11 cellular contexts compared by ENCODE assay signal in the genomic region with DNA sequence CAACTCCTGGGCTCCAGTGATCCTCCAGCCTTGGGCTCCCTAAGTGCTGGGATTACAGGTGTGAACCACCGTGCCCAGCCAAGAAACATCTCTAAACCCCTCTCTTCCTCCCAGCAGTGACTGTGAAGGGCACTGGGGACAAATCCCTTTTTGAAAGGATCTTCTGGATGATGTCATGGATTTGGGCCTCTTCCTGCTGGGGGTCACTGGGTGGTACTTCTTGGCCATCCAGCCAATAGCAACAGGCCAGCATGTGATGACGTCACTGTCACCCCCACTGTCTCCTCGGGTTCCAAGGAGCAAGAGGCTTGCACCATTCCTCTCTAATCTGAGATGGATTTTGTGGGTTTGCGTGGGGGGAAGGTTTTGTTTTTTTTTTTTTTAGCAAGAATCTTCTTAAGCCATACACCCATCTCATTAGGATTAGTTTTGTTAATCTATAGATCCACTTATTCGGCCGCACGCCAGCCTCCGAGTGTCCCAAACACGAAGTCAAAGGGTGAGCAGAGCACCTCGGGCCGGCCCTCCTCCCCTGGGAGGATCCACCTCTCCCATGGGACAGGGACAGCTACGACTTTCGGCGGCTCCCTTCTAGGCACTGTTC. TPM values are rescaled to one million over a fixed set of nuclear protein-coding genes. Genes with fewer than 3 reads are reported as not detected.
A peak's percentile ranks its signal among the peaks of the same experiment; 100 is the strongest.
DNase-seq lines count a peak whose midpoint lies in the region; ATAC-seq and TF ChIP-seq lines count a peak whose summit lies in the region.
"Had no signal": no experiment of that assay in that cellular context is flagged by ENCODE, and none has a peak within 500 bp of the region (broad histone marks: within the 10 kb centered on the region; RNA-seq: fewer than 3 reads in every experiment).

No MANE protein-coding gene starts in this region.

- in situ Hi-C loops in HAP-1 (cut with MboI; ENCODE audit: low sequenced_read_pairs): loop anchor here (25.0 kb wide), 1 partner anchor 216 kb away; no protein-coding TSS in a partner anchor

- H3K27me3 ChIP-seq in HAP-1 (ENCODE audit: low read depth): no peaks in the 10 kb centered on the region

- peaks cover 20% of the 10 kb centered on the region for H3K27me3 Mint-ChIP-seq in mesothelial cell of epicardium (ENCODE audit: low read depth)

- no peak overlapping the region for H3K4me3 Mint-ChIP-seq in mesothelial cell of epicardium

- H3K9me3 ChIP-seq in HAP-1 (no peaks in the 10 kb centered on the region), mucosa of descending colon (no peaks in the 10 kb centered on the region)

- H3K4me3 ChIP-seq in HAP-1 (no peak overlapping the region), mucosa of descending colon (no peak overlapping the region)

- ATAC-seq in mucosa of descending colon: no peak
- ATAC-seq: activated CD4-positive, CD25-positive, alpha-beta regulatory T cell treated with anti-CD3 and anti-CD28 coated beads, Interleukin-2, amount 50 U/mL, for 24 hours had no signal

- no peaks in the 10 kb centered on the region for H3K9me3 Mint-ChIP-seq in mesothelial cell of epicardium

- no peaks in the 10 kb centered on the region for H3K36me3 Mint-ChIP-seq in mesothelial cell of epicardium

- H3K4me1 ChIP-seq in HAP-1: no peaks in the 10 kb centered on the region
- peaks cover 8% of the 10 kb centered on the region for H3K4me1 ChIP-seq in mucosa of descending colon (ENCODE audit: low read depth)

- H3K27ac Mint-ChIP-seq in mesothelial cell of epicardium: no peak overlapping the region

- no peak for TF ChIP-seq CTCF in mesothelial cell of epicardium (IDR thresholded peaks at IDR 0.05; ENCODE audit: unreplicated experiment)
- no peak for TF ChIP-seq CTCF in mucosa of descending colon (IDR thresholded peaks at IDR 0.05)

- DNase-seq in AG08395 (ENCODE audit: low spot score) (peak; percentile 67), HAP-1 (ENCODE audit: low spot score in 2 of 2) (peak; percentile 12 to 52), T1000 (lab: John Stamatoyannopoulos, UW) (peak; percentile 41), glomerular visceral epithelial cell (ENCODE audit: extremely low spot score) (peak; percentile 20), mesothelial cell of epicardium (ENCODE audit: low spot score in 2 of 2, unreplicated experiment in 2 of 2) (no peak), LoVo (ENCODE audit: low spot score) (no peak), NCI-H1930 (lab: John Stamatoyannopoulos, UW) (no peak), mucosa of descending colon (no peak)
- DNase-seq: aorta, NCI-H510A had no signal

- H3K36me3 ChIP-seq in HAP-1 (replicated peaks): no peaks in the 10 kb centered on the region
- H3K36me3 ChIP-seq in mucosa of descending colon (ENCODE audit: low read depth): no peaks in the 10 kb centered on the region

- intact Hi-C loops in mucosa of descending colon (cut with DNase I, micrococcal nuclease): loop anchor here (10.0 kb wide), 2 partner anchors 88 to 218 kb away; no protein-coding TSS in a partner anchor

- peaks cover 25% of the 10 kb centered on the region for H3K4me1 Mint-ChIP-seq in mesothelial cell of epicardium

RNA-seq across cellular contexts. Expression of a gene that starts 29.4 kb away (rescaled TPM):
- total RNA-seq in mesothelial cell of epicardium (151 to 171 TPM (median 166 TPM) in 3 replicates), mucosa of descending colon (100 to 1,000 TPM in 2 of 3 donors, 10 to 100 TPM in 1; 94.0 to 170 (median 112) TPM)

Comparison
In these comparisons a context has a peak if more than half of its experiments do, and no peak if none do; other contexts are left out.
1. DNase-seq: peak in AG08395 (single experiment), HAP-1 (2 of 2), T1000 (single experiment) and glomerular visceral epithelial cell (single experiment); none in mesothelial cell of epicardium (0 of 2), LoVo (single experiment), NCI-H1930 (0 of 2) and mucosa of descending colon (0 of 3).